20 cellular contexts compared by ENCODE assay signal in the genomic region with DNA sequence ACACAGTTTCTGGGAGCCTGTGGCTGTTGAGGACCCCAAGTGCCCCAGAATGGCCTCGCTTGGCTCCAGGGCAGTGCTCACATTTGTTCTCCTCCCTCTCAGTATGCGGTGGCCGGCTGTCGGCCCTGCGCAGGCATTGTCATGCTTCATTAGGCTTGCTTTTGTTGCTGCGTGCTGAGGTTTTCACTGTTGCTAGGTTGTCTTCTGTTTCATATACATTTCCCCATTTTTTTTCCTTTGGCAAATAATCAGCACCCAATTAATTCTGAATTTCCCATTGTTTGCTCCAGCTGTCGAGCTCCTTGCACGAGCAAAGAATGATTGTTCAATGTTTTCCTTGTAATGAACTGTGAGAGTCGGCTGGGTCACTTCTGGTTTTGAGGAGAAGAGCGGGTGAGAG.
A peak's percentile ranks its signal among the peaks of the same experiment; 100 is the strongest.
DNase-seq lines count a peak whose midpoint lies in the region; ATAC-seq, FAIRE-seq and TF ChIP-seq lines count a peak whose summit lies in the region.
"Had no signal": no experiment of that assay in that cellular context is flagged by ENCODE, and none has a peak within 500 bp of the region (broad histone marks: within the 10 kb centered on the region; RNA-seq: fewer than 3 reads in every experiment).

No MANE protein-coding gene starts in this region.

- DNase-seq in DMS153 (lab: John Stamatoyannopoulos, UW) = peak; percentile 45
- peak; percentile 98 for DNase-seq in NCI-H146 treated with DMSO at 0.1 percent for 48 hours (lab: John Stamatoyannopoulos, UW; ENCODE audit: unreplicated experiment)
- peak; percentile 35 for DNase-seq in astrocyte (ENCODE audit: low read depth)
- DNase-seq in kidney tubule cell (ENCODE audit: low spot score) = peak; percentile 73
- DNase-seq in iPS-NIHi7 (ENCODE audit: extremely low spot score) = no peak
- no peak for DNase-seq in CD8-positive, alpha-beta T cell
- DNase-seq: activated CD4-positive, alpha-beta T cell treated with anti-CD3 and anti-CD28 coated beads for 36 hours; activated CD8-positive, alpha-beta memory T cell treated with anti-CD3 and anti-CD28 coated beads, Interleukin-2, amount 50 U/mL, for 48 hours; effector memory CD8-positive, alpha-beta T cell; gastrocnemius medialis; islet precursor cell; Right ventricle myocardium superior had no signal

- peaks cover 30% of the 10 kb centered on the region for H3K27me3 Mint-ChIP-seq in astrocyte (ENCODE audit: low read depth, unreplicated experiment)
- peaks cover 33% of the 10 kb centered on the region for H3K27me3 Mint-ChIP-seq in CD8-positive, alpha-beta T cell (ENCODE audit: low read depth)

- TF ChIP-seq CTCF in astrocyte (IDR thresholded peaks at IDR 0.05; ENCODE audit: insufficient read depth, low read depth, low read length) = no peak
- TF ChIP-seq CTCF in CD8-positive, alpha-beta T cell (IDR thresholded peaks at IDR 0.05) = no peak

- H3K27me3 ChIP-seq in astrocyte (ENCODE audit: insufficient read depth, low read length) = peaks cover 42% of the 10 kb centered on the region
- H3K27me3 ChIP-seq in CD8-positive, alpha-beta T cell (ENCODE audit: insufficient read depth, low read length) = no peaks in the 10 kb centered on the region
- H3K27me3 ChIP-seq: tibial nerve had no signal

- no peaks in the 10 kb centered on the region for H3K9me3 ChIP-seq in astrocyte (ENCODE audit: insufficient read depth, low read depth, low read length)
- no peaks in the 10 kb centered on the region for H3K9me3 ChIP-seq in CD8-positive, alpha-beta T cell (ENCODE audit: low read length)
- H3K9me3 ChIP-seq: gastrocnemius medialis, tibial nerve had no signal

- intact Hi-C loops in CD8-positive, alpha-beta T cell (cut with DNase I, micrococcal nuclease) = no loop called here

- no peaks in the 10 kb centered on the region for H3K36me3 ChIP-seq in astrocyte (ENCODE audit: insufficient read depth, low read length)
- no peaks in the 10 kb centered on the region for H3K36me3 ChIP-seq in CD8-positive, alpha-beta T cell (ENCODE audit: insufficient read depth, low read length)
- H3K36me3 ChIP-seq: gastrocnemius medialis, tibial nerve had no signal

- no peak overlapping the region for H3K27ac Mint-ChIP-seq in astrocyte (ENCODE audit: unreplicated experiment)
- no peak overlapping the region for H3K27ac Mint-ChIP-seq in CD8-positive, alpha-beta T cell
- H3K27ac Mint-ChIP-seq: activated CD4-positive, alpha-beta T cell treated with anti-CD3 and anti-CD28 coated beads for 36 hours; activated naive CD4-positive, alpha-beta T cell treated with anti-CD3 and anti-CD28 coated beads, Interleukin-2, amount 50 U/mL, for 24 hours; effector memory CD8-positive, alpha-beta T cell; IgD-negative memory B cell; mesothelial cell of epicardium; stimulated activated effector memory CD8-positive, alpha-beta T cell treated with anti-CD3 and anti-CD28 coated beads, Interleukin-12 subunit alpha, Interleukin-12 subunit beta, amount 100 ng/mL, for 72 hours had no signal

- peaks cover 5% of the 10 kb centered on the region for H3K4me1 ChIP-seq in astrocyte (ENCODE audit: insufficient read depth, low read length)
- H3K4me1 ChIP-seq in CD8-positive, alpha-beta T cell (ENCODE audit: insufficient read depth, low read length) = no peaks in the 10 kb centered on the region
- H3K4me1 ChIP-seq: tibial nerve had no signal

- H3K9ac ChIP-seq in astrocyte (ENCODE audit: low read length) = peak overlapping the region; percentile 64

- CTCF ChIA-PET in CD8-positive, alpha-beta T cell (lab: Charles Lee) = no interaction called here

- peak overlapping the region; percentile 69 for H3K4me2 ChIP-seq in astrocyte (ENCODE audit: low read length)

- ATAC-seq in GM21447 (IDR thresholded peaks at IDR 0.05; ENCODE audit: unreplicated experiment) (no peak), HG02571 (IDR thresholded peaks at IDR 0.05; ENCODE audit: unreplicated experiment) (no peak)
- ATAC-seq in CD8-positive, alpha-beta T cell = no peak
- ATAC-seq: activated CD4-positive, alpha-beta T cell treated with anti-CD3 and anti-CD28 coated beads for 36 hours; effector memory CD8-positive, alpha-beta T cell; gastrocnemius medialis; stimulated activated effector memory CD8-positive, alpha-beta T cell treated with anti-CD3 and anti-CD28 coated beads, Interleukin-12 subunit alpha, Interleukin-12 subunit beta, amount 100 ng/mL, for 72 hours had no signal

- peaks cover 2% of the 10 kb centered on the region for H3K36me3 Mint-ChIP-seq in astrocyte (ENCODE audit: low read depth, unreplicated experiment)
- no peaks in the 10 kb centered on the region for H3K36me3 Mint-ChIP-seq in CD8-positive, alpha-beta T cell
- H3K36me3 Mint-ChIP-seq: activated naive CD4-positive, alpha-beta T cell treated with anti-CD3 and anti-CD28 coated beads, Interleukin-2, amount 50 U/mL, for 24 hours; IgD-negative memory B cell; mesothelial cell of epicardium; stimulated activated effector memory CD8-positive, alpha-beta T cell treated with anti-CD3 and anti-CD28 coated beads, Interleukin-12 subunit alpha, Interleukin-12 subunit beta, amount 100 ng/mL, for 72 hours had no signal

- POLR2A ChIA-PET in CD8-positive, alpha-beta T cell (lab: Charles Lee) = no interaction called here

- H3K4me1 Mint-ChIP-seq in astrocyte (ENCODE audit: low read depth, unreplicated experiment) = no peaks in the 10 kb centered on the region
- H3K4me1 Mint-ChIP-seq in CD8-positive, alpha-beta T cell (ENCODE audit: low read depth) = no peaks in the 10 kb centered on the region
- H3K4me1 Mint-ChIP-seq: activated CD4-positive, alpha-beta T cell treated with anti-CD3 and anti-CD28 coated beads for 36 hours; activated naive CD4-positive, alpha-beta T cell treated with anti-CD3 and anti-CD28 coated beads, Interleukin-2, amount 50 U/mL, for 24 hours; mesothelial cell of epicardium; stimulated activated effector memory CD8-positive, alpha-beta T cell treated with anti-CD3 and anti-CD28 coated beads, Interleukin-12 subunit alpha, Interleukin-12 subunit beta, amount 100 ng/mL, for 72 hours had no signal

- H3K79me2 ChIP-seq in astrocyte (ENCODE audit: insufficient read depth, low read length) = no peaks in the 10 kb centered on the region

- no peak overlapping the region for H3K4me3 Mint-ChIP-seq in astrocyte (ENCODE audit: unreplicated experiment)
- no peak overlapping the region for H3K4me3 Mint-ChIP-seq in CD8-positive, alpha-beta T cell
- H3K4me3 Mint-ChIP-seq: activated CD4-positive, alpha-beta T cell treated with anti-CD3 and anti-CD28 coated beads for 36 hours; activated naive CD4-positive, alpha-beta T cell treated with anti-CD3 and anti-CD28 coated beads, Interleukin-2, amount 50 U/mL, for 24 hours; effector memory CD8-positive, alpha-beta T cell; IgD-negative memory B cell; mesothelial cell of epicardium; stimulated activated effector memory CD8-positive, alpha-beta T cell treated with anti-CD3 and anti-CD28 coated beads, Interleukin-12 subunit alpha, Interleukin-12 subunit beta, amount 100 ng/mL, for 72 hours had no signal

- H3K9me3 Mint-ChIP-seq in astrocyte (ENCODE audit: unreplicated experiment) = peaks cover 2% of the 10 kb centered on the region
- H3K9me3 Mint-ChIP-seq in CD8-positive, alpha-beta T cell = no peaks in the 10 kb centered on the region
- H3K9me3 Mint-ChIP-seq: activated naive CD4-positive, alpha-beta T cell treated with anti-CD3 and anti-CD28 coated beads, Interleukin-2, amount 50 U/mL, for 24 hours; effector memory CD8-positive, alpha-beta T cell; IgD-negative memory B cell; mesothelial cell of epicardium; stimulated activated effector memory CD8-positive, alpha-beta T cell treated with anti-CD3 and anti-CD28 coated beads, Interleukin-12 subunit alpha, Interleukin-12 subunit beta, amount 100 ng/mL, for 72 hours had no signal

- H3K27ac ChIP-seq in astrocyte (ENCODE audit: low read depth, low read length) = no peak overlapping the region
- H3K27ac ChIP-seq in CD8-positive, alpha-beta T cell (ENCODE audit: low read depth, low read length) = no peak overlapping the region
- H3K27ac ChIP-seq: gastrocnemius medialis, skin epidermis, tibial nerve had no signal

- H2AFZ ChIP-seq in astrocyte (ENCODE audit: low read depth, low read length) = no peak overlapping the region

- no peak for FAIRE-seq in astrocyte (lab: Jason Lieb, UNC)

- no peak overlapping the region for H3K4me3 ChIP-seq in astrocyte (ENCODE audit: insufficient read depth, low read depth, low read length)
- no peak overlapping the region for H3K4me3 ChIP-seq in CD8-positive, alpha-beta T cell (ENCODE audit: low read depth, low read length)
- H3K4me3 ChIP-seq: gastrocnemius medialis, skin epidermis, tibial nerve had no signal

- H4K20me1 ChIP-seq in astrocyte (ENCODE audit: insufficient read depth, low read length) = no peaks in the 10 kb centered on the region

Comparison
In these comparisons a context has a peak if more than half of its experiments do, and no peak if none do; other contexts are left out.
1. DNase-seq: peak in DMS153 (single experiment), NCI-H146 treated with DMSO at 0.1 percent for 48 hours (single experiment), astrocyte (single experiment) and kidney tubule cell (single experiment); none in iPS-NIHi7 (single experiment) and CD8-positive, alpha-beta T cell (0 of 7).